8 cellular contexts compared by ENCODE assay signal in the genomic region with DNA sequence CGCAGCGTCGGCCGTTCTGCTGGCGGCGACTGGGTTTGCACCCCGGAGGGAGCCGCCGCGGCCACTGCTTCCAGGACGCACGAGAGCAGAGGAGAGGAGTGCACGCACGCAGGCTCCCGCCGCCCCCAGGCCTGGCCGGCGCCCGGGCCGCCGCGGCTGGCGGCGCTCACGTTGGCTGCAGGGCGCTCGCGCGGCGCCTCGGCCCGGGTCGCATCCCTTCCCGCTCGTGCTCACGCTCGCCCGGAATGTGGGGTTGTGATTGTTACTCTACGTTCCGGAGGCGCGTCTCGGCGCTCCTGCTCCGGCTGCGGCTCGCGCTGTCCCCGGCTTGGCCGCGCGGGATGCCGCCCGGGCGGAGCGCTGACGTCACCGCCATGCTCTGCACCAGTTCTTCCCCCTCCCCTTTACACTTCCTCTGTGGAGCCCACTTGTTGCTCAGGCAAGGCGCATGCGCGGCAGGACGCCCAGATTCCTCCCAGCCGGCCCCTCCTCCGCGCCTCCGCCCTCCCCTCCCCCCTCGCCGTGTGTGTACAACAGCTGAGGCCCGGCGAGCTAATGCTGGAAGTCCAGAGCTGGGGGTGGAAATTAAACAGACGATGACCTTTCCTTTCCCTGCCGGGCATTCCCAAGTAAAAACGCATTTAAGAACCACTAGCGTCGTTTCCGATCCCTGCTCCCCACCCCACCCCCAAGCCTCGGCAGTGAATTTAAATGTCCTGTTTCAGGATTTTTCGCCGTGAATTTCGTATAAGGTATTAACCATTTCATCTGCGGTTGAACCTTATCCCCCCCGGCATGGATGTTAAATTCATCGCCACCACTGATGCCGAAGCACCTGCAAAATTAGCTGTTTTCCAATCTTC. TPM values are rescaled to one million over a fixed set of nuclear protein-coding genes. Genes with fewer than 3 reads are reported as not detected.
DNase-seq lines count a peak whose midpoint lies in the region; ATAC-seq, FAIRE-seq and TF ChIP-seq lines count a peak whose summit lies in the region.

TSS of gene IRF2BPL (minus strand) at position 325 of the 863 bp plus-strand sequence. CDS start 916 bp downstream, outside the sequence.

- POLR2A ChIA-PET in CD4-positive, alpha-beta T cell (lab: Charles Lee) = interaction anchor here (0.6 to 9.2 kb wide), 29 partner anchors 8 to 216 kb away, joined by 3 to 220 read pairs (median 4); partner anchors contain the start of gene ANGEL1
- POLR2A ChIA-PET in HepG2 (lab: Yijun Ruan, JAX) = interaction anchor here (0.7 to 4.6 kb wide), 12 partner anchors 8 to 81 kb away, joined by 3 to 85 read pairs (median 4); no protein-coding TSS in a partner anchor

- BruUV-seq in HepG2 (replicated peaks; lab: Mats Ljungman, UMichigan) = no TSS peak

- H3K4me3 ChIP-seq in HepG2 (replicated peaks in 1 of 3; ENCODE audit: insufficient read depth in 1 of 3, low read depth in 2 of 3, low read length in 3 of 3) = peak within 1 kb of the TSS; percentile 82 to 85 (median 85)

- TF ChIP-seq RAD21 in HepG2 (CRISPR knock-in tag; IDR thresholded peaks at IDR 0.05) = peak; percentile 47

- intact Hi-C loops in CD4-positive, alpha-beta T cell (cut with DNase I, micrococcal nuclease) = loop anchor here (1.0 to 5.0 kb wide), 4 partner anchors 12 to 116 kb away; no protein-coding TSS in a partner anchor
- intact Hi-C loops in dendritic cell treated with granulocyte-macrophage colony-stimulating factor and Interleukin-4, amounts not matched to agents 40 ng/mL and 50 ng/mL, for 4 days (cut with micrococcal nuclease) = loop anchor here (1.0 to 10.0 kb wide), 4 partner anchors 12 to 114 kb away; no protein-coding TSS in a partner anchor
- intact Hi-C loops in HepG2 (cut with micrococcal nuclease; ENCODE audit: unreplicated experiment) = no loop called here

- peak within 1 kb of the TSS; percentile 95 for H3K27ac ChIP-seq in CD4-positive, alpha-beta T cell (ENCODE audit: low read depth, low read length)
- H3K27ac ChIP-seq in HepG2 (ENCODE audit: extremely low read length, insufficient read depth, low read length) = peak within 1 kb of the TSS; percentile 94

- TF ChIP-seq EP300 in HepG2 (IDR thresholded peaks at IDR 0.05; ENCODE audit: low read depth in 2 of 2, low read length in 2 of 2) (peak in 1 of 2 experiments; percentile 79; a peak in 3 of 4 replicates), HepG2 (CRISPR knock-in tag; IDR thresholded peaks at IDR 0.05; ENCODE audit: borderline replicate concordance) (peak; percentile 70; the same call in 1 of the 2 replicates)

- TF ChIP-seq POLR2A in HepG2 (IDR thresholded peaks at IDR 0.05; ENCODE audit: insufficient read depth in 1 of 2, low read depth in 2 of 2, low read length in 2 of 2) = peak; percentile 87 to 90

- in situ Hi-C loops in HepG2 (cut with HindIII; ENCODE audit: extremely low pct_ligation_motif_present, low pct_unique_long_range_greater_than_20kb) = no loop called here

- H3K27me3 ChIP-seq in CD4-positive, alpha-beta T cell (ENCODE audit: control insufficient read depth, insufficient read depth, low read length) = no peaks in the 10 kb centered on the region
- no peaks in the 10 kb centered on the region for H3K27me3 ChIP-seq in HepG2 (ENCODE audit: control insufficient read depth in 1 of 2, insufficient read depth in 2 of 2, low read length in 2 of 2)

- peak within 1 kb of the TSS; percentile 93 for H3K4me3 Mint-ChIP-seq in CD4-positive, alpha-beta T cell
- peak within 1 kb of the TSS; percentile 80 for H3K4me3 Mint-ChIP-seq in dendritic cell treated with granulocyte-macrophage colony-stimulating factor and Interleukin-4, amounts not matched to agents 40 ng/mL and 50 ng/mL, for 4 days

- H3K9me3 ChIP-seq in CD4-positive, alpha-beta T cell (ENCODE audit: control insufficient read depth, low read length) = no peaks in the 10 kb centered on the region
- no peaks in the 10 kb centered on the region for H3K9me3 ChIP-seq in HepG2 (ENCODE audit: low read length)

- peak within 1 kb of the TSS; percentile 94 for H3K4me2 ChIP-seq in HepG2 (ENCODE audit: low read depth, low read length)

- WGBS in HepG2 (ENCODE audit: low lambda C conversion rate) = 3% methylated on average over 14 of the region's 84 CpGs

- H3K36me3 ChIP-seq in HepG2 (replicated peaks in 1 of 2; ENCODE audit: control insufficient read depth in 1 of 2, insufficient read depth in 2 of 2, low read length in 2 of 2) = peaks cover 2 to 5% of the 10 kb centered on the region in 2 experiments; a peak in 2 of 5 replicates

- no peaks in the 10 kb centered on the region for H3K27me3 Mint-ChIP-seq in CD4-positive, alpha-beta T cell
- H3K27me3 Mint-ChIP-seq in dendritic cell treated with granulocyte-macrophage colony-stimulating factor and Interleukin-4, amounts not matched to agents 40 ng/mL and 50 ng/mL, for 4 days = no peaks in the 10 kb centered on the region

- no peak for TF ChIP-seq CTCF in CD4-positive, alpha-beta T cell (IDR thresholded peaks at IDR 0.05)
- TF ChIP-seq CTCF in HepG2 (CRISPR knock-in tag; IDR thresholded peaks at IDR 0.05) = no peak; the same call in 1 of the 2 replicates

- peak within 1 kb of the TSS; percentile 100 for H3K27ac Mint-ChIP-seq in CD4-positive, alpha-beta T cell
- peak within 1 kb of the TSS; percentile 94 for H3K27ac Mint-ChIP-seq in dendritic cell treated with granulocyte-macrophage colony-stimulating factor and Interleukin-4, amounts not matched to agents 40 ng/mL and 50 ng/mL, for 4 days

- H3K9ac ChIP-seq in HepG2 (ENCODE audit: insufficient read depth, low read depth, low read length) = peak within 1 kb of the TSS; percentile 95

- DNase-seq in CD4-positive, alpha-beta T cell = peak; percentile 88 to 96 (median 94)
- peak; percentile 97 for DNase-seq in NCI-H82 (lab: John Stamatoyannopoulos, UW)
- DNase-seq in activated CD4-positive, alpha-beta T cell treated with anti-CD3 and anti-CD28 coated beads, Interleukin-2, amount 50 U/mL, for 4 hours = peak; percentile 93
- peak; percentile 94 for DNase-seq in HepG2 (ENCODE audit: low spot score)
- DNase-seq in stimulated activated CD4-positive, alpha-beta T cell treated with anti-CD3 and anti-CD28 coated beads, Interleukin-4, amount 100 ng/mL, for 1 hour = peak; percentile 94

- peaks cover 64% of the 10 kb centered on the region for H3K4me1 Mint-ChIP-seq in CD4-positive, alpha-beta T cell (ENCODE audit: low read depth)
- peaks cover 56% of the 10 kb centered on the region for H3K4me1 Mint-ChIP-seq in dendritic cell treated with granulocyte-macrophage colony-stimulating factor and Interleukin-4, amounts not matched to agents 40 ng/mL and 50 ng/mL, for 4 days (ENCODE audit: low read depth)

- peaks cover 79% of the 10 kb centered on the region for H3K4me1 ChIP-seq in HepG2 (ENCODE audit: insufficient read depth, low read length)

- no peaks in the 10 kb centered on the region for H3K9me3 Mint-ChIP-seq in CD4-positive, alpha-beta T cell
- no peaks in the 10 kb centered on the region for H3K9me3 Mint-ChIP-seq in dendritic cell treated with granulocyte-macrophage colony-stimulating factor and Interleukin-4, amounts not matched to agents 40 ng/mL and 50 ng/mL, for 4 days

- H3K79me2 ChIP-seq in HepG2 (ENCODE audit: insufficient read depth, low read length) = peaks cover 36% of the 10 kb centered on the region

- H3K36me3 Mint-ChIP-seq in CD4-positive, alpha-beta T cell (ENCODE audit: low read depth) = peaks cover 48% of the 10 kb centered on the region
- peaks cover 43% of the 10 kb centered on the region for H3K36me3 Mint-ChIP-seq in dendritic cell treated with granulocyte-macrophage colony-stimulating factor and Interleukin-4, amounts not matched to agents 40 ng/mL and 50 ng/mL, for 4 days (ENCODE audit: low read depth)

- CTCF ChIA-PET in CD4-positive, alpha-beta T cell (lab: Charles Lee) = interaction anchor here (0.6 to 3.1 kb wide), 12 partner anchors 8 to 115 kb away, joined by 3 to 15 read pairs (median 6); no protein-coding TSS in a partner anchor
- CTCF ChIA-PET in HepG2 (lab: Yijun Ruan, JAX; ENCODE audit: low intra/inter-chr PET ratio, low total read pairs) = no interaction called here

- peak; percentile 66 for ATAC-seq in CD4-positive, alpha-beta T cell (ENCODE audit: poor library complexity)
- ATAC-seq in GM19452 (IDR thresholded peaks at IDR 0.05; ENCODE audit: unreplicated experiment) (peak; percentile 73), HG03575 (IDR thresholded peaks at IDR 0.05; ENCODE audit: extremely low read depth, insufficient number of reproducible peaks, low FRiP score, unreplicated experiment) (peak; percentile 60), HepG2 (peak; percentile 53)

- H4K20me1 ChIP-seq in HepG2 (ENCODE audit: insufficient read depth, low read length) = peaks cover 14% of the 10 kb centered on the region

- peak; percentile 56 for FAIRE-seq in HepG2 (lab: Jason Lieb, UNC)

- no peak within 1 kb of the TSS for H2AFZ ChIP-seq in HepG2 (ENCODE audit: low read length)

TF ChIP-seq in HepG2, 621 proteins besides CTCF, POLR2A, EP300 and RAD21 (continues in another document):
- TF ChIP-seq ASH2L (IDR thresholded peaks at IDR 0.05; ENCODE audit: insufficient read length, low read depth, low read length) (peak; percentile 62), ZNF343 (CRISPR knock-in tag; IDR thresholded peaks at IDR 0.05) (no peak), ZNF143 (CRISPR knock-in tag; IDR thresholded peaks at IDR 0.05) (0 out of 2 replicates have a peak, but pooled peaks have one; percentile 46)

RNA-seq across cellular contexts. Expression of gene IRF2BPL, which starts in this region (rescaled TPM):
- total RNA-seq in CD4-positive, alpha-beta T cell = 10 to 100 TPM; 70.9 to 71.8 TPM
- total RNA-seq in HepG2 (2016; rRNA removed; fragmentation: Illumina TruSeq; extraction: Trizol) = 6.2 and 8.4 TPM in 2 replicates
- 0.88 and 1.1 TPM in 2 replicates for total RNA-seq in HepG2 (2016; cell fraction: cytosol; rRNA removed; fragmentation: Illumina TruSeq; extraction: Trizol; ENCODE audit: low read depth)
- 6.2 and 7.9 TPM in 2 replicates for total RNA-seq in HepG2 (2016; cell fraction: insoluble cytoplasmic fraction; rRNA removed; fragmentation: Illumina TruSeq; extraction: Trizol)
- total RNA-seq in HepG2 (2016; cell fraction: membrane; rRNA removed; fragmentation: Illumina TruSeq; extraction: Trizol) = 3.5 and 4.3 TPM in 2 replicates
- 5.8 and 6.6 TPM in 2 replicates for total RNA-seq in HepG2 (2016; cell fraction: nucleus; rRNA removed; fragmentation: Illumina TruSeq; extraction: Trizol)
- polyA plus RNA-seq in HepG2 (2011; rRNA removed) = 6.6 and 7.8 TPM in 2 replicates
- polyA plus RNA-seq in HepG2 (2011; cell fraction: cytosol; rRNA removed) = 6.1 and 8.5 TPM in 2 replicates
- 9.9 and 12.0 TPM in 2 replicates for polyA plus RNA-seq in HepG2 (2011; cell fraction: nucleus; rRNA removed)
- polyA plus RNA-seq in HepG2 (2012) = 13.5 and 21.1 TPM in 2 replicates
- 0.57 and 0.58 TPM in 2 replicates for polyA plus RNA-seq in HepG2 (2016; cell fraction: cytosol; fragmentation: Illumina TruSeq; extraction: Trizol; ENCODE audit: low read depth)
- polyA plus RNA-seq in HepG2 (2016; cell fraction: insoluble cytoplasmic fraction; fragmentation: Illumina TruSeq; extraction: Trizol; ENCODE audit: low read depth) = 8.8 and 10.6 TPM in 2 replicates
- 2.4 and 2.6 TPM in 2 replicates for polyA plus RNA-seq in HepG2 (2016; cell fraction: membrane; fragmentation: Illumina TruSeq; extraction: Trizol; ENCODE audit: low read depth)
- 9.6 and 10.7 TPM in 2 replicates for polyA plus RNA-seq in HepG2 (2016; cell fraction: nucleus; fragmentation: Illumina TruSeq; extraction: Trizol; ENCODE audit: insufficient read depth, low read depth)
- 5.2 and 20.2 TPM in 2 replicates for polyA minus RNA-seq in HepG2 (2011; rRNA and poly(A)+ RNA removed; ENCODE audit: low replicate concordance)
- 14.8 and 18.3 TPM in 2 replicates for polyA minus RNA-seq in HepG2 (2011; cell fraction: cytosol; rRNA and poly(A)+ RNA removed)
- 5.8 and 8.6 TPM in 2 replicates for polyA minus RNA-seq in HepG2 (2011; cell fraction: nucleus; rRNA and poly(A)+ RNA removed)

Comparison
In these comparisons a context has a peak if more than half of its experiments do, and no peak if none do; other contexts are left out.
1. Peak in every context shown above with its lines: DNase-seq, ATAC-seq, H3K4me3 ChIP-seq and H3K27ac ChIP-seq.